12 cellular contexts compared by ENCODE assay signal in genomic region chr3:39327746-39328349, GRCh38. TPM values are rescaled to one million over a fixed set of nuclear protein-coding genes. Genes with fewer than 3 reads are reported as not detected.
DNase-seq lines count a peak whose midpoint lies in the region; ATAC-seq, FAIRE-seq and TF ChIP-seq lines count a peak whose summit lies in the region.
"Had no signal": no experiment of that assay in that cellular context is flagged by ENCODE, and none has a peak within 500 bp of the region (broad histone marks: within the 10 kb centered on the region; RNA-seq: fewer than 3 reads in every experiment).

No MANE protein-coding gene starts in this region.

- H3K4me3 ChIP-seq in kidney (ENCODE audit: low read length in 2 of 2) (no peak overlapping the region), ovary (no peak overlapping the region)

- WGBS in ovary, 3 donors = 95 to 97% (median 97%) methylated on average over 4 of the region's 4 CpGs

- no peak overlapping the region for H3K9ac ChIP-seq in kidney (ENCODE audit: low read length in 2 of 2)

- FAIRE-seq in kidney (lab: Jason Lieb, UNC) = no peak
- FAIRE-seq: endothelial cell of umbilical vein, keratinocyte had no signal

- TF ChIP-seq EP300 in ovary (IDR thresholded peaks at IDR 0.05) = no peak

- peak; percentile 64 for ATAC-seq in GM18498 (IDR thresholded peaks at IDR 0.05; ENCODE audit: unreplicated experiment)
- ATAC-seq in GM19438 (IDR thresholded peaks at IDR 0.05; ENCODE audit: low read depth, unreplicated experiment) = peak; percentile 65
- ATAC-seq in HG03060 (IDR thresholded peaks at IDR 0.05; ENCODE audit: low read depth, unreplicated experiment) = peak; percentile 50

- TF ChIP-seq POLR2A in ovary (IDR thresholded peaks at IDR 0.05) = no peak

- H3K9me3 ChIP-seq in kidney (ENCODE audit: control insufficient read depth in 1 of 2, low read length in 2 of 2) (no peaks in the 10 kb centered on the region), ovary (no peaks in the 10 kb centered on the region)

- peak; percentile 39 to 43 for DNase-seq in activated T-cell treated with anti-CD3 and anti-CD28 coated beads, Interleukin-2, amount 50 U/mL, for 48 hours
- no peak for DNase-seq in kidney
- no peak for DNase-seq in 8988T
- DNase-seq in ovary = no peak
- no peak for DNase-seq in AML-193 (lab: John Stamatoyannopoulos, UW)

- H3K27me3 ChIP-seq in ovary = no peaks in the 10 kb centered on the region

- H3K27ac ChIP-seq in kidney (ENCODE audit: low read depth in 2 of 2, low read length in 2 of 2) (no peak overlapping the region), ovary (no peak overlapping the region)

- intact Hi-C loops in kidney (cut with DNase I) (no loop called here), ovary (cut with DNase I) (no loop called here)

- no peak for TF ChIP-seq CTCF in kidney (IDR thresholded peaks at IDR 0.05; ENCODE audit: borderline replicate concordance, extremely low read depth, insufficient read depth)
- no peak for TF ChIP-seq CTCF in ovary (IDR thresholded peaks at IDR 0.05)

- no peaks in the 10 kb centered on the region for H3K4me1 ChIP-seq in kidney (ENCODE audit: control insufficient read depth in 1 of 2, insufficient read depth in 1 of 2, low read depth in 1 of 2, low read length in 2 of 2)
- no peaks in the 10 kb centered on the region for H3K4me1 ChIP-seq in ovary (ENCODE audit: insufficient read depth)

- H3K36me3 ChIP-seq in kidney (ENCODE audit: control insufficient read depth in 1 of 2, insufficient read depth in 2 of 2, low read length in 2 of 2) = no peaks in the 10 kb centered on the region
- H3K36me3 ChIP-seq in ovary = no peaks in the 10 kb centered on the region

RNA-seq across cellular contexts. Expression of gene CCR8, which starts 1.7 kb away (rescaled TPM):
- total RNA-seq in kidney (0.19 TPM), ovary (not detected)
- polyA plus RNA-seq in kidney (ENCODE audit: insufficient read depth, low read depth, low replicate concordance) (not detected), ovary (under 1 TPM in 1 of 2 donors, not detected in 1; 0.23 TPM)
- total RNA-seq: Daoy, endothelial cell of umbilical vein, renal cortical epithelial cell had no signal
- polyA plus RNA-seq: endothelial cell of umbilical vein, keratinocyte had no signal

RNA-seq across cellular contexts. Expression of gene CX3CR1, which starts 48.0 kb away (rescaled TPM):
- total RNA-seq in kidney (4.4 TPM), ovary (1 to 10 TPM in 4 of 7 donors, under 1 TPM in 3; 0.12 to 5.5 (median 1.3) TPM)
- polyA plus RNA-seq in kidney (ENCODE audit: insufficient read depth, low read depth, low replicate concordance) (0.99 TPM), ovary (1 to 10 TPM in 1 of 2 donors, under 1 TPM in 1; 0.29 to 8.4 TPM)
- total RNA-seq: Daoy, endothelial cell of umbilical vein, renal cortical epithelial cell had no signal
- polyA plus RNA-seq: endothelial cell of umbilical vein had no signal

RNA-seq across cellular contexts. Expression of gene SLC25A38, which starts 55.3 kb away (rescaled TPM):
- 24.9 TPM for total RNA-seq in kidney
- polyA plus RNA-seq in kidney (ENCODE audit: insufficient read depth, low read depth, low replicate concordance) = 42.3 TPM
- total RNA-seq in ovary = 10 to 100 TPM; 28.8 to 38.6 (median 33.9) TPM
- polyA plus RNA-seq in ovary = 10 to 100 TPM; 48.1 to 70.5 TPM

Comparison
In these comparisons a context has a peak if more than half of its experiments do, and no peak if none do; other contexts are left out.
1. DNase-seq: peak in activated T-cell treated with anti-CD3 and anti-CD28 coated beads, Interleukin-2, amount 50 U/mL, for 48 hours (2 of 2); none in kidney (single experiment), 8988T (single experiment), ovary (0 of 5) and AML-193 (0 of 2).
2. Peak in every context shown above with its lines, with median percentiles within 50 percentile points of each other: ATAC-seq.